ENCODE assay signal across 8 cellular contexts in genomic region chr17:30710296-30711088, GRCh38.
DNase-seq lines count a peak whose midpoint lies in the region; ATAC-seq and TF ChIP-seq lines count a peak whose summit lies in the region.
"Not testable (repeated sequence)": the region's sequence is repeated elsewhere in the genome, so short reads cannot be mapped to it uniquely, and the experiment has no call there.

No MANE protein-coding gene starts in this region.

- CTCF ChIA-PET in HCT116 (lab: Charles Lee); naive thymus-derived CD4-positive, alpha-beta T cell (lab: Charles Lee): not testable (repeated sequence)

- not testable (repeated sequence) for H3K36me3 Mint-ChIP-seq in activated T-helper 17 cell treated with anti-CD3 and anti-CD28 coated beads, Interleukin-2, amount 50 U/mL, for 72 hours (ENCODE audit: low read depth); naive thymus-derived CD4-positive, alpha-beta T cell
- peaks cover 26% of the 10 kb centered on the region for H3K36me3 Mint-ChIP-seq in dendritic cell treated with granulocyte-macrophage colony-stimulating factor and Interleukin-4, amounts not matched to agents 40 ng/mL and 50 ng/mL, for 4 days (ENCODE audit: low read depth)

- TF ChIP-seq POLR2A in HCT116 (IDR thresholded peaks at IDR 0.05; ENCODE audit: borderline replicate concordance, extremely low read depth, insufficient read depth, insufficient read length); spleen (IDR thresholded peaks at IDR 0.05): not testable (repeated sequence)

- peak overlapping the region; percentile 59 for H3K27ac Mint-ChIP-seq in activated T-helper 17 cell treated with anti-CD3 and anti-CD28 coated beads, Interleukin-2, amount 50 U/mL, for 72 hours
- peak overlapping the region; percentile 69 for H3K27ac Mint-ChIP-seq in dendritic cell treated with granulocyte-macrophage colony-stimulating factor and Interleukin-4, amounts not matched to agents 40 ng/mL and 50 ng/mL, for 4 days
- peak overlapping the region; percentile 65 to 95 (median 78) for H3K27ac Mint-ChIP-seq in naive thymus-derived CD4-positive, alpha-beta T cell

- not testable (repeated sequence) for H3K9me3 ChIP-seq in HCT116 (ENCODE audit: control insufficient read depth in 1 of 2, insufficient read depth in 1 of 2, low read depth in 1 of 2, low read length in 2 of 2); OCI-LY3 (ENCODE audit: insufficient read depth, low read length); right cardiac atrium (ENCODE audit: control insufficient read depth, low read length); naive thymus-derived CD4-positive, alpha-beta T cell (ENCODE audit: control insufficient read depth in 2 of 3, low read length in 3 of 3); spleen

- not testable (repeated sequence) for H3K27me3 ChIP-seq in HCT116 (ENCODE audit: insufficient read depth, low read length); OCI-LY3 (ENCODE audit: low read depth, low read length); right cardiac atrium (ENCODE audit: control insufficient read depth, insufficient read depth); naive thymus-derived CD4-positive, alpha-beta T cell (ENCODE audit: control insufficient read depth in 2 of 2, insufficient read depth in 2 of 2, low read length in 2 of 2)
- H3K27me3 ChIP-seq in spleen (replicated peaks in 1 of 7), result peaks cover 0 to 31% (median 0%) of the 10 kb centered on the region in 7 donors

- peaks cover 17% of the 10 kb centered on the region for H3K27me3 Mint-ChIP-seq in activated T-helper 17 cell treated with anti-CD3 and anti-CD28 coated beads, Interleukin-2, amount 50 U/mL, for 72 hours
- H3K27me3 Mint-ChIP-seq in dendritic cell treated with granulocyte-macrophage colony-stimulating factor and Interleukin-4, amounts not matched to agents 40 ng/mL and 50 ng/mL, for 4 days, result peaks cover 13% of the 10 kb centered on the region
- H3K27me3 Mint-ChIP-seq in naive thymus-derived CD4-positive, alpha-beta T cell, result peaks cover 0 to 50% (median 3%) of the 10 kb centered on the region in 5 donors

- not testable (repeated sequence) for DNase-seq in AG10803 (ENCODE audit: low read depth); HCT116 (ENCODE audit: low read depth, low spot score); naive thymus-derived CD4-positive, alpha-beta T cell
- DNase-seq in right cardiac atrium (peak in 2 of 3 donors; percentile 56 to 66), spleen (peak; percentile 66)

- BruUV-seq in HCT116 (replicated peaks; lab: Mats Ljungman, UMichigan), result TSS peak; percentile 46

- intact Hi-C loops in HCT116 (cut with micrococcal nuclease), result loop anchor here (10.0 kb wide), 1 partner anchor 606 kb away; no protein-coding TSS in a partner anchor
- intact Hi-C loops in dendritic cell treated with granulocyte-macrophage colony-stimulating factor and Interleukin-4, amounts not matched to agents 40 ng/mL and 50 ng/mL, for 4 days (cut with micrococcal nuclease); right cardiac atrium (cut with DNase I); naive thymus-derived CD4-positive, alpha-beta T cell (cut with micrococcal nuclease); spleen (cut with DNase I; ENCODE audit: low total_unique reads): not testable (repeated sequence)

- H4K20me1 ChIP-seq in HCT116 (ENCODE audit: insufficient read depth), result not testable (repeated sequence)
- H4K20me1 ChIP-seq in OCI-LY3 (ENCODE audit: insufficient read depth, low read length), result peaks cover 32% of the 10 kb centered on the region

- H3K4me3 ChIP-seq in AG10803 (ENCODE audit: low read length) (peak overlapping the region; percentile 53), HCT116 (replicated peaks in 1 of 2; ENCODE audit: low read depth in 1 of 2, low read length in 2 of 2) (peak overlapping the region; percentile 57 to 67), OCI-LY3 (ENCODE audit: low read length) (peak overlapping the region; percentile 91), right cardiac atrium (ENCODE audit: low read length) (peak overlapping the region; percentile 60), spleen (peak overlapping the region; percentile 50 to 90 (median 66))
- peak overlapping the region; percentile 39 for H3K4me3 ChIP-seq in naive thymus-derived CD4-positive, alpha-beta T cell (ENCODE audit: low read length)

- H3K4me1 Mint-ChIP-seq in activated T-helper 17 cell treated with anti-CD3 and anti-CD28 coated beads, Interleukin-2, amount 50 U/mL, for 72 hours, result peaks cover 11% of the 10 kb centered on the region
- peaks cover 82% of the 10 kb centered on the region for H3K4me1 Mint-ChIP-seq in dendritic cell treated with granulocyte-macrophage colony-stimulating factor and Interleukin-4, amounts not matched to agents 40 ng/mL and 50 ng/mL, for 4 days (ENCODE audit: low read depth)
- peaks cover 17 to 38% (median 29%) of the 10 kb centered on the region in 7 donors for H3K4me1 Mint-ChIP-seq in naive thymus-derived CD4-positive, alpha-beta T cell

- not testable (repeated sequence) for H3K9me2 ChIP-seq in HCT116 (ENCODE audit: insufficient read depth)

- ATAC-seq in HCT116; activated T-helper 17 cell treated with anti-CD3 and anti-CD28 coated beads, Interleukin-2, amount 50 U/mL, for 72 hours (replicated peaks); right cardiac atrium; naive thymus-derived CD4-positive, alpha-beta T cell: not testable (repeated sequence)

- RAD21 ChIA-PET in HCT116 (lab: Charles Lee; ENCODE audit: low non-redundant PET in 1 of 2, low total read pairs in 2 of 2, uncharacterized antibody in 2 of 2, unreplicated experiment in 2 of 2), result not testable (repeated sequence)

- not testable (repeated sequence) for H3K36me3 ChIP-seq in HCT116 (ENCODE audit: control insufficient read depth in 1 of 2, insufficient read depth in 2 of 2, low read length in 2 of 2); OCI-LY3 (replicated peaks; ENCODE audit: low read depth, low read length); naive thymus-derived CD4-positive, alpha-beta T cell (ENCODE audit: control insufficient read depth in 2 of 3, insufficient read depth in 3 of 3, low read length in 3 of 3); spleen

- peak overlapping the region; percentile 93; the same call in 1 of the 2 replicates for H3K27ac ChIP-seq in HCT116 (ENCODE audit: low read depth, low read length)
- not testable (repeated sequence) for H3K27ac ChIP-seq in OCI-LY3 (ENCODE audit: low read length); right cardiac atrium (ENCODE audit: low read length); naive thymus-derived CD4-positive, alpha-beta T cell (ENCODE audit: low read depth, low read length); spleen

- not testable (repeated sequence) for TF ChIP-seq RAD21 in HCT116 (IDR thresholded peaks at IDR 0.05; ENCODE audit: low read depth)

- peak overlapping the region; percentile 76 for H3K4me3 Mint-ChIP-seq in activated T-helper 17 cell treated with anti-CD3 and anti-CD28 coated beads, Interleukin-2, amount 50 U/mL, for 72 hours
- peak overlapping the region; percentile 85 for H3K4me3 Mint-ChIP-seq in dendritic cell treated with granulocyte-macrophage colony-stimulating factor and Interleukin-4, amounts not matched to agents 40 ng/mL and 50 ng/mL, for 4 days
- H3K4me3 Mint-ChIP-seq in naive thymus-derived CD4-positive, alpha-beta T cell, result peak overlapping the region; percentile 78 to 92 (median 84)

- H3K79me2 ChIP-seq in HCT116 (ENCODE audit: insufficient read depth, low read length) (peaks cover 58% of the 10 kb centered on the region), OCI-LY3 (ENCODE audit: low read length) (peaks cover 58% of the 10 kb centered on the region)

- H2AFZ ChIP-seq in HCT116 (ENCODE audit: low read depth, low read length, poor library complexity, severe bottlenecking); OCI-LY3 (ENCODE audit: low read depth, low read length): not testable (repeated sequence)

- H3K4me1 ChIP-seq in HCT116 (ENCODE audit: control insufficient read depth in 1 of 2, insufficient read depth in 2 of 2, low read length in 2 of 2), result peaks cover 3 to 25% of the 10 kb centered on the region in 2 experiments; a peak in 3 of 4 replicates
- H3K4me1 ChIP-seq in OCI-LY3 (ENCODE audit: low read length); right cardiac atrium (ENCODE audit: control insufficient read depth, insufficient read depth, low read length); naive thymus-derived CD4-positive, alpha-beta T cell (ENCODE audit: control insufficient read depth in 2 of 2, insufficient read depth in 2 of 2, low read length in 2 of 2): not testable (repeated sequence)
- H3K4me1 ChIP-seq in spleen, result peaks cover 0 to 65% (median 33%) of the 10 kb centered on the region in 6 donors

- H3K9ac ChIP-seq in HCT116 (ENCODE audit: low read length), result peak overlapping the region; percentile 78
- peak overlapping the region; percentile 78 for H3K9ac ChIP-seq in OCI-LY3 (ENCODE audit: low read length)

- not testable (repeated sequence) for H3K9me3 Mint-ChIP-seq in activated T-helper 17 cell treated with anti-CD3 and anti-CD28 coated beads, Interleukin-2, amount 50 U/mL, for 72 hours; dendritic cell treated with granulocyte-macrophage colony-stimulating factor and Interleukin-4, amounts not matched to agents 40 ng/mL and 50 ng/mL, for 4 days; naive thymus-derived CD4-positive, alpha-beta T cell

- H3K4me2 ChIP-seq in HCT116 (ENCODE audit: low read length), result peak overlapping the region; percentile 75
- H3K4me2 ChIP-seq in OCI-LY3 (ENCODE audit: low read length), result peak overlapping the region; percentile 76

- WGBS in right cardiac atrium, result 26% methylated on average over 29 of the region's 29 CpGs
- WGBS in spleen, 5 donors, result 24 to 51% (median 32%) methylated on average over 13 to 29 of the region's 29 CpGs

- not testable (repeated sequence) for TF ChIP-seq CTCF in AG10803 (conservative IDR thresholded peaks at IDR 0.05; ENCODE audit: low read length); HCT116 (IDR thresholded peaks at IDR 0.05 in 2 of 3, conservative IDR thresholded peaks at IDR 0.05 in 1 of 3; ENCODE audit: borderline replicate concordance in 1 of 3, insufficient read depth in 1 of 3, low read depth in 2 of 3, low read length in 2 of 3); OCI-LY3 (IDR thresholded peaks at IDR 0.05; ENCODE audit: low read depth, low read length); spleen (IDR thresholded peaks at IDR 0.05 in 8 of 11, conservative IDR thresholded peaks at IDR 0.05 in 3 of 11)

- POLR2A ChIA-PET in HCT116 (lab: Charles Lee); naive thymus-derived CD4-positive, alpha-beta T cell (lab: Charles Lee): not testable (repeated sequence)

Comparison
In these comparisons a context has a peak if more than half of its experiments do, and no peak if none do; other contexts are left out.
1. H3K4me3 ChIP-seq: peak in every context shown above with its lines; median percentile 91 in OCI-LY3; 66 in spleen; 62 in HCT116; 60 in right cardiac atrium; 53 in AG10803; 39 in naive thymus-derived CD4-positive, alpha-beta T cell.